In the genomic region with DNA sequence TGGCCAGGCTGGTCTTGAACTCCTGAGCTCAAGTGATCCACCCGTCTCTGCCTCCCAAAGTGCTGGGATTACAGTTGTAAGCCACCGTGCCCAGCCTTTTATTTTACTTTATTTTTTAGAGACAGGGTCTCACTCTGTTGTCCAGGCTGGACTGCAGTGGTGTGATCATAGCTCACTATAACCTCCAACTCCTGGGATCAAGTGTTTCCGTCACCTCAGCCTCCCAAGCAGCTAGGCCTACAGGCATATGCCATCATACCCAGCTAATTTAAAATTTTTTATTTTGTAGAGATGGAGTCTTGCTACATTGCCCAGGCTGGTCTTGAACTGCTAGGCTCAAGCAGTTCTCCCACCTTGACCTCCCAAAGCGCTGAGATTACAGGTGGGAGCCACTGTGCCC, we compare ENCODE assay signal across 22 cellular contexts.
"Had no signal": no experiment of that assay in that cellular context is flagged by ENCODE, and none has a peak within 500 bp of the region (broad histone marks: within the 10 kb centered on the region; RNA-seq: fewer than 3 reads in every experiment).

No MANE protein-coding gene starts in this region.

- H3K9ac ChIP-seq: neural progenitor cell had no signal

- ATAC-seq: activated CD4-positive, alpha-beta T cell treated with anti-CD3 and anti-CD28 coated beads for 36 hours; activated T-helper 17 cell treated with anti-CD3 and anti-CD28 coated beads, Interleukin-2, amount 50 U/mL, for 72 hours; effector memory CD8-positive, alpha-beta T cell; left lobe of liver; naive thymus-derived CD4-positive, alpha-beta T cell; stimulated activated naive CD8-positive, alpha-beta T cell treated with anti-CD3 and anti-CD28 coated beads, Interleukin-15, amount 100 ng/mL, for 72 hours had no signal

- H3K27me3 Mint-ChIP-seq: activated B cell treated with CpG ODN at 0.5 μM for 24 hours; activated CD4-positive, alpha-beta T cell treated with anti-CD3 and anti-CD28 coated beads for 36 hours; activated T-cell treated with anti-CD3 and anti-CD28 coated beads, Interleukin-2, amount 50 U/mL, for 24 hours; activated T-helper 17 cell treated with anti-CD3 and anti-CD28 coated beads, Interleukin-2, amount 50 U/mL, for 72 hours; central memory CD8-positive, alpha-beta T cell; effector memory CD8-positive, alpha-beta T cell; naive thymus-derived CD4-positive, alpha-beta T cell; stimulated activated naive CD8-positive, alpha-beta T cell treated with anti-CD3 and anti-CD28 coated beads, Interleukin-15, amount 100 ng/mL, for 72 hours had no signal

- DNase-seq: activated B cell treated with CpG ODN at 0.5 μM for 24 hours; activated CD4-positive, alpha-beta T cell treated with anti-CD3 and anti-CD28 coated beads for 36 hours; activated CD4-positive, alpha-beta T cell treated with anti-CD3 and anti-CD28 coated beads, Interleukin-2, amount 50 U/mL, for 4 hours; activated CD8-positive, alpha-beta memory T cell treated with anti-CD3 and anti-CD28 coated beads for 24 hours; activated CD8-positive, alpha-beta memory T cell treated with anti-CD3 and anti-CD28 coated beads, Interleukin-2, amount 50 U/mL, for 4 hours; activated naive CD4-positive, alpha-beta T cell treated with Interleukin-2 at 50 U/mL for 16 hours; activated naive CD8-positive, alpha-beta T cell treated with anti-CD3 and anti-CD28 coated beads for 36 hours; activated T-cell treated with anti-CD3 and anti-CD28 coated beads, Interleukin-2, amount 50 U/mL, for 24 hours; colonic mucosa; effector memory CD8-positive, alpha-beta T cell; esophagus squamous epithelium; naive thymus-derived CD4-positive, alpha-beta T cell; stimulated activated CD4-positive, alpha-beta T cell treated with anti-CD3 and anti-CD28 coated beads, Interleukin-4, amount 100 ng/mL, for 4 hours; stimulated activated naive CD8-positive, alpha-beta T cell treated with anti-CD3 and anti-CD28 coated beads, Interleukin-15, amount 100 ng/mL, for 72 hours; T-helper 1 cell; trophoblast cell had no signal

- H3K27me3 ChIP-seq: breast epithelium, colonic mucosa, dorsolateral prefrontal cortex, esophagus squamous epithelium, neural progenitor cell had no signal

- H3K4me3 ChIP-seq: breast epithelium, colonic mucosa, dorsolateral prefrontal cortex, esophagus squamous epithelium, neural progenitor cell had no signal

- H3K27ac ChIP-seq: neural progenitor cell had no signal

- H2AFZ ChIP-seq: neural progenitor cell had no signal

- H3K27ac Mint-ChIP-seq: activated CD4-positive, alpha-beta T cell treated with anti-CD3 and anti-CD28 coated beads for 36 hours; activated naive CD8-positive, alpha-beta T cell treated with anti-CD3 and anti-CD28 coated beads for 36 hours; activated T-cell treated with anti-CD3 and anti-CD28 coated beads, Interleukin-2, amount 50 U/mL, for 24 hours; activated T-helper 17 cell treated with anti-CD3 and anti-CD28 coated beads, Interleukin-2, amount 50 U/mL, for 72 hours; effector memory CD8-positive, alpha-beta T cell; naive thymus-derived CD4-positive, alpha-beta T cell; neural progenitor cell; stimulated activated naive CD8-positive, alpha-beta T cell treated with anti-CD3 and anti-CD28 coated beads, Interleukin-15, amount 100 ng/mL, for 72 hours had no signal

- H3K36me3 ChIP-seq: breast epithelium, colonic mucosa, neural progenitor cell had no signal

- H3K9me3 Mint-ChIP-seq: activated B cell treated with CpG ODN at 0.5 μM for 24 hours; activated naive CD8-positive, alpha-beta T cell treated with anti-CD3 and anti-CD28 coated beads for 36 hours; activated T-cell treated with anti-CD3 and anti-CD28 coated beads, Interleukin-2, amount 50 U/mL, for 24 hours; activated T-helper 17 cell treated with anti-CD3 and anti-CD28 coated beads, Interleukin-2, amount 50 U/mL, for 72 hours; central memory CD8-positive, alpha-beta T cell; effector memory CD8-positive, alpha-beta T cell; naive thymus-derived CD4-positive, alpha-beta T cell; neural progenitor cell; stimulated activated naive CD8-positive, alpha-beta T cell treated with anti-CD3 and anti-CD28 coated beads, Interleukin-15, amount 100 ng/mL, for 72 hours had no signal

- H3K4me2 ChIP-seq: neural progenitor cell had no signal

- H3K9me3 ChIP-seq: breast epithelium, colonic mucosa, esophagus squamous epithelium had no signal

- H3K4me1 ChIP-seq: neural progenitor cell had no signal

- H3K4me3 Mint-ChIP-seq: activated B cell treated with CpG ODN at 0.5 μM for 24 hours; activated CD4-positive, alpha-beta T cell treated with anti-CD3 and anti-CD28 coated beads for 36 hours; activated naive CD8-positive, alpha-beta T cell treated with anti-CD3 and anti-CD28 coated beads for 36 hours; activated T-cell treated with anti-CD3 and anti-CD28 coated beads, Interleukin-2, amount 50 U/mL, for 24 hours; activated T-helper 17 cell treated with anti-CD3 and anti-CD28 coated beads, Interleukin-2, amount 50 U/mL, for 72 hours; central memory CD8-positive, alpha-beta T cell; effector memory CD8-positive, alpha-beta T cell; neural progenitor cell; stimulated activated naive CD8-positive, alpha-beta T cell treated with anti-CD3 and anti-CD28 coated beads, Interleukin-15, amount 100 ng/mL, for 72 hours had no signal
